ENCODE assay signal across 13 cellular contexts in genomic region chr21:38920631-38921398, GRCh38.
DNase-seq lines count a peak whose midpoint lies in the region; ATAC-seq and TF ChIP-seq lines count a peak whose summit lies in the region.
"Had no signal": no experiment of that assay in that cellular context is flagged by ENCODE, and none has a peak within 500 bp of the region (broad histone marks: within the 10 kb centered on the region; RNA-seq: fewer than 3 reads in every experiment).

No MANE protein-coding gene starts in this region.

- H3K27ac Mint-ChIP-seq in activated CD4-positive, alpha-beta memory T cell treated with anti-CD3 and anti-CD28 coated beads for 36 hours, result no peak overlapping the region
- H3K27ac Mint-ChIP-seq: CD4-positive, CD25-positive, alpha-beta regulatory T cell had no signal

- H3K27me3 ChIP-seq in PC-9 (ENCODE audit: insufficient read depth, low read depth) (no peaks in the 10 kb centered on the region), esophagus (ENCODE audit: control insufficient read depth in 1 of 2, insufficient read depth in 2 of 2, low read length in 2 of 2) (no peaks in the 10 kb centered on the region), psoas muscle (ENCODE audit: insufficient read depth in 3 of 3, low read length in 2 of 3) (no peaks in the 10 kb centered on the region)

- ATAC-seq in psoas muscle, result no peak
- no peak for ATAC-seq in HG02678 (IDR thresholded peaks at IDR 0.05; ENCODE audit: unreplicated experiment)
- no peak for ATAC-seq in HG02642 (IDR thresholded peaks at IDR 0.05; ENCODE audit: poor library complexity, unreplicated experiment)

- H3K27ac ChIP-seq in PC-9, result peak overlapping the region; percentile 44
- H3K27ac ChIP-seq in esophagus (ENCODE audit: low read depth in 2 of 2, low read length in 1 of 2), result peak overlapping the region; percentile 83 to 84
- peak overlapping the region; percentile 9 for H3K27ac ChIP-seq in psoas muscle
- H3K27ac ChIP-seq: WERI-Rb-1 had no signal

- H4K20me1 ChIP-seq in PC-9 (ENCODE audit: insufficient read depth), result no peaks in the 10 kb centered on the region

- no peaks in the 10 kb centered on the region for H3K4me1 Mint-ChIP-seq in activated CD4-positive, alpha-beta memory T cell treated with anti-CD3 and anti-CD28 coated beads for 36 hours (ENCODE audit: low read depth)
- H3K4me1 Mint-ChIP-seq: CD4-positive, CD25-positive, alpha-beta regulatory T cell had no signal

- H3K4me3 ChIP-seq in PC-9 (no peak overlapping the region), esophagus (ENCODE audit: low read depth in 1 of 2, low read length in 2 of 2) (no peak overlapping the region), psoas muscle (no peak overlapping the region)
- H3K4me3 ChIP-seq: mucosa of descending colon had no signal

- no peaks in the 10 kb centered on the region for H3K79me2 ChIP-seq in PC-9 (ENCODE audit: low read depth)

- BruUV-seq in PC-9 (replicated peaks; lab: Mats Ljungman, UMichigan), result no TSS peak

- CTCF ChIA-PET in PC-9 (lab: Charles Lee), result no interaction called here
- CTCF ChIA-PET in activated CD4-positive, alpha-beta memory T cell treated with anti-CD3 and anti-CD28 coated beads for 36 hours (lab: Charles Lee), result no interaction called here

- H3K36me3 ChIP-seq in PC-9 (ENCODE audit: low read depth), result no peaks in the 10 kb centered on the region
- no peaks in the 10 kb centered on the region for H3K36me3 ChIP-seq in esophagus (ENCODE audit: control insufficient read depth in 2 of 2, insufficient read depth in 2 of 2, low read length in 1 of 2)
- H3K36me3 ChIP-seq in psoas muscle (ENCODE audit: insufficient read depth in 1 of 2, low read depth in 1 of 2), result no peaks in the 10 kb centered on the region
- H3K36me3 ChIP-seq: WERI-Rb-1 had no signal

- intact Hi-C loops in PC-9 (cut with micrococcal nuclease; ENCODE audit: unreplicated experiment), result no loop called here
- intact Hi-C loops in psoas muscle (cut with DNase I), result loop anchor here in 1 of 2 donors (10.0 kb wide), 2 partner anchors 186 to 204 kb away; no protein-coding TSS in a partner anchor
- intact Hi-C loops in activated CD4-positive, alpha-beta memory T cell treated with anti-CD3 and anti-CD28 coated beads for 36 hours (cut with micrococcal nuclease), result no loop called here

- no peaks in the 10 kb centered on the region for H3K9me2 ChIP-seq in PC-9 (ENCODE audit: insufficient read depth)

- TF ChIP-seq CTCF in PC-9 (conservative IDR thresholded peaks at IDR 0.05), result no peak
- TF ChIP-seq CTCF in psoas muscle (IDR thresholded peaks at IDR 0.05), result no peak

- 25 to 32% methylated on average over 8 of the region's 8 CpGs for WGBS in esophagus, 2 donors
- 42 to 57% (median 47%) methylated on average over 8 of the region's 8 CpGs for WGBS in psoas muscle, 3 donors

- H3K9me3 Mint-ChIP-seq in activated CD4-positive, alpha-beta memory T cell treated with anti-CD3 and anti-CD28 coated beads for 36 hours, result no peaks in the 10 kb centered on the region

- peaks cover 35% of the 10 kb centered on the region for H3K27me3 Mint-ChIP-seq in activated CD4-positive, alpha-beta memory T cell treated with anti-CD3 and anti-CD28 coated beads for 36 hours

- H3K9me3 ChIP-seq in PC-9 (ENCODE audit: insufficient read depth, low read depth), result no peaks in the 10 kb centered on the region
- H3K9me3 ChIP-seq in esophagus (ENCODE audit: control insufficient read depth in 2 of 2, insufficient read depth in 1 of 2, low read depth in 1 of 2, low read length in 1 of 2), result no peaks in the 10 kb centered on the region
- no peaks in the 10 kb centered on the region for H3K9me3 ChIP-seq in psoas muscle
- H3K9me3 ChIP-seq: mucosa of descending colon had no signal

- peak overlapping the region; percentile 56 for H3K4me2 ChIP-seq in PC-9

- no peak overlapping the region for H2AFZ ChIP-seq in PC-9

- DNase-seq in AG08395 (ENCODE audit: low spot score), result peak; percentile 66
- DNase-seq in PC-9, result no peak
- DNase-seq in psoas muscle, result no peak
- DNase-seq in NAMALWA (ENCODE audit: low spot score), result no peak
- no peak for DNase-seq in activated CD4-positive, alpha-beta memory T cell treated with anti-CD3 and anti-CD28 coated beads for 36 hours
- DNase-seq: CD4-positive, CD25-positive, alpha-beta regulatory T cell; NCI-H1436 treated with DMSO at 0.1 percent for 48 hours; stimulated activated CD4-positive, alpha-beta T cell treated with anti-CD3 and anti-CD28 coated beads, Interleukin-4, amount 100 ng/mL, for 1 hour; WERI-Rb-1 had no signal

- no peak overlapping the region for H3K4me3 Mint-ChIP-seq in activated CD4-positive, alpha-beta memory T cell treated with anti-CD3 and anti-CD28 coated beads for 36 hours
- H3K4me3 Mint-ChIP-seq: CD4-positive, CD25-positive, alpha-beta regulatory T cell had no signal

- 0 out of 2 replicates have a peak, but pooled peaks cover 7% of the 10 kb centered on the region for H3F3A ChIP-seq in PC-9 (ENCODE audit: insufficient read depth, low read depth)

- no peaks in the 10 kb centered on the region for H3K36me3 Mint-ChIP-seq in activated CD4-positive, alpha-beta memory T cell treated with anti-CD3 and anti-CD28 coated beads for 36 hours
- H3K36me3 Mint-ChIP-seq: CD4-positive, CD25-positive, alpha-beta regulatory T cell had no signal

- POLR2A ChIA-PET in PC-9 (lab: Charles Lee; ENCODE audit: unreplicated experiment), result interaction anchor here (0.6 kb wide), 1 partner anchor 103 kb away, joined by 4 read pairs; no protein-coding TSS in a partner anchor
- POLR2A ChIA-PET in activated CD4-positive, alpha-beta memory T cell treated with anti-CD3 and anti-CD28 coated beads for 36 hours (lab: Charles Lee), result interaction anchor here (0.6 kb wide), 1 partner anchor 186 kb away, joined by 3 read pairs; no protein-coding TSS in a partner anchor

- peaks cover 16% of the 10 kb centered on the region for H3K4me1 ChIP-seq in PC-9 (replicated peaks; ENCODE audit: insufficient read depth)
- H3K4me1 ChIP-seq in esophagus (ENCODE audit: control insufficient read depth in 2 of 2, insufficient read depth in 2 of 2, low read length in 1 of 2), result peaks cover 0 to 10% of the 10 kb centered on the region in 2 donors
- peaks cover 13% of the 10 kb centered on the region for H3K4me1 ChIP-seq in psoas muscle

Comparison
In these comparisons a context has a peak if more than half of its experiments do, and no peak if none do; other contexts are left out.
1. H3K27ac ChIP-seq: peak in every context shown above with its lines; median percentile 84 in esophagus; 44 in PC-9; 9 in psoas muscle.